1 cellular context compared by ENCODE assay signal in the genomic region with DNA sequence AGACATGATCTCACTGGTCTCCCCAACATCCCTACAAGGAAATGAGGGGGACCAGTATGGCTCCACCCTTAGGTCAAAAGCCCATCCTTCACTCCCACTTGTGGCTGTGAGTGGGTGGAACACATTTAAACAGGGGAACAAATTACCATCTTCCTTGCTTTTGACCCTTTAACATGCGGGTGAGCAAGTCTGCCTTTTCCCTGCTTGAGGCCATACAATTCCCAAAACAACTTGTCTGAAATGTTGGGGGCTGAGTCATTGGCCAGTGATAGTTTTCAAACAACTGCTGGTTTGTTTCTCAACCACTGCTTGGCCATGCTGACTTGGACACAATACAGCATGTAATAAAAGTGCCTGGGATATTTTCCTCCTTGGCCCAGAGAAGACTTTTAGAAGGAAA.
TF ChIP-seq lines count a peak whose summit lies in the region.

No MANE protein-coding gene starts in this region.

TF ChIP-seq in IMR-90, 13 proteins besides CTCF, POLR2A, EP300 and RAD21 (continued from another document):
- peak; percentile 86 for TF ChIP-seq FOS (IDR thresholded peaks at IDR 0.05; ENCODE audit: low read depth, low read length)
- TF ChIP-seq RCOR1 (IDR thresholded peaks at IDR 0.05; ENCODE audit: insufficient replicate concordance, low read length): no peak
- TF ChIP-seq NFE2L2 (IDR thresholded peaks at IDR 0.05; ENCODE audit: low read depth, low read length): peak; percentile 31; the same call in 1 of the 2 replicates
- TF ChIP-seq CEBPB (IDR thresholded peaks at IDR 0.05; ENCODE audit: low read depth, low read length): peak; percentile 83
